Comparison of ENCODE assay signal across 16 cellular contexts in genomic region chr9:68983008-68983411, GRCh38. TPM values are rescaled to one million over a fixed set of nuclear protein-coding genes. Genes with fewer than 3 reads are reported as not detected.
DNase-seq lines count a peak whose midpoint lies in the region; ATAC-seq and TF ChIP-seq lines count a peak whose summit lies in the region.
"Had no signal": no experiment of that assay in that cellular context is flagged by ENCODE, and none has a peak within 500 bp of the region (broad histone marks: within the 10 kb centered on the region; RNA-seq: fewer than 3 reads in every experiment).

No MANE protein-coding gene starts in this region.

- ATAC-seq in GM23338 (no peak), left colon (no peak)
- no peak for ATAC-seq in stimulated activated memory B cell treated with anti-CD40 and anti-IgM and Interleukin-4, amounts not matched to agents 10 μg/mL and 1 μg/mL and 100 μg/mL, for 72 hours
- ATAC-seq: natural killer cell treated with Interleukin-12 subunit alpha and Interleukin-12 subunit beta and Interleukin-15 and Interleukin-18, amount 100 ng/mL, for 72 hours; T-cell had no signal

- no peak overlapping the region for H3K4me2 ChIP-seq in GM23338

- CTCF ChIA-PET in MCF 10A (lab: Yijun Ruan, JAX) = interaction anchor here (0.6 to 0.8 kb wide), 2 partner anchors 17 to 396 kb away, joined by 3 read pairs; no protein-coding TSS in a partner anchor

- H3K9me3 Mint-ChIP-seq in activated T-cell treated with anti-CD3 and anti-CD28 coated beads, Interleukin-2, amount 50 U/mL, for 24 hours = no peaks in the 10 kb centered on the region
- H3K9me3 Mint-ChIP-seq in GM23338 (no peaks in the 10 kb centered on the region), MCF 10A (ENCODE audit: unreplicated experiment) (no peaks in the 10 kb centered on the region)
- H3K9me3 Mint-ChIP-seq in stimulated activated memory B cell treated with anti-CD40 and anti-IgM and Interleukin-4, amounts not matched to agents 10 μg/mL and 1 μg/mL and 100 μg/mL, for 72 hours = peaks cover 3% of the 10 kb centered on the region
- H3K9me3 Mint-ChIP-seq: natural killer cell treated with Interleukin-12 subunit alpha and Interleukin-12 subunit beta and Interleukin-15 and Interleukin-18, amount 100 ng/mL, for 72 hours; T-cell had no signal

- BruUV-seq in MCF 10A (replicated peaks; lab: Mats Ljungman, UMichigan) = no TSS peak

- no peaks in the 10 kb centered on the region for H3K27me3 Mint-ChIP-seq in activated T-cell treated with anti-CD3 and anti-CD28 coated beads, Interleukin-2, amount 50 U/mL, for 24 hours
- H3K27me3 Mint-ChIP-seq in GM23338 (ENCODE audit: insufficient read depth, low read depth, poor library complexity) (peaks cover 2% of the 10 kb centered on the region), MCF 10A (ENCODE audit: insufficient read depth, unreplicated experiment) (peaks cover 11% of the 10 kb centered on the region)
- H3K27me3 Mint-ChIP-seq in stimulated activated memory B cell treated with anti-CD40 and anti-IgM and Interleukin-4, amounts not matched to agents 10 μg/mL and 1 μg/mL and 100 μg/mL, for 72 hours = no peaks in the 10 kb centered on the region
- H3K27me3 Mint-ChIP-seq: natural killer cell treated with Interleukin-12 subunit alpha and Interleukin-12 subunit beta and Interleukin-15 and Interleukin-18, amount 100 ng/mL, for 72 hours; T-cell had no signal

- H3K27ac Mint-ChIP-seq in activated T-cell treated with anti-CD3 and anti-CD28 coated beads, Interleukin-2, amount 50 U/mL, for 24 hours = peak overlapping the region; percentile 24
- H3K27ac Mint-ChIP-seq in GM23338 = 0 out of 2 replicates have a peak overlapping the region, but pooled peaks have one; percentile 15
- H3K27ac Mint-ChIP-seq in stimulated activated memory B cell treated with anti-CD40 and anti-IgM and Interleukin-4, amounts not matched to agents 10 μg/mL and 1 μg/mL and 100 μg/mL, for 72 hours = peak overlapping the region; percentile 76
- no peak overlapping the region for H3K27ac Mint-ChIP-seq in MCF 10A (ENCODE audit: low read depth, unreplicated experiment)
- H3K27ac Mint-ChIP-seq: natural killer cell treated with Interleukin-12 subunit alpha and Interleukin-12 subunit beta and Interleukin-15 and Interleukin-18, amount 100 ng/mL, for 72 hours had no signal

- H3K4me3 Mint-ChIP-seq in activated T-cell treated with anti-CD3 and anti-CD28 coated beads, Interleukin-2, amount 50 U/mL, for 24 hours = no peak overlapping the region
- H3K4me3 Mint-ChIP-seq in GM23338 = no peak overlapping the region
- H3K4me3 Mint-ChIP-seq in stimulated activated memory B cell treated with anti-CD40 and anti-IgM and Interleukin-4, amounts not matched to agents 10 μg/mL and 1 μg/mL and 100 μg/mL, for 72 hours = no peak overlapping the region
- H3K4me3 Mint-ChIP-seq in MCF 10A (ENCODE audit: unreplicated experiment) = no peak overlapping the region
- H3K4me3 Mint-ChIP-seq: natural killer cell treated with Interleukin-12 subunit alpha and Interleukin-12 subunit beta and Interleukin-15 and Interleukin-18, amount 100 ng/mL, for 72 hours; T-cell had no signal

- H3K36me3 Mint-ChIP-seq in activated T-cell treated with anti-CD3 and anti-CD28 coated beads, Interleukin-2, amount 50 U/mL, for 24 hours (ENCODE audit: low read depth) = no peaks in the 10 kb centered on the region
- peaks cover 3% of the 10 kb centered on the region; the same call in 2 of the 3 replicates for H3K36me3 Mint-ChIP-seq in GM23338 (ENCODE audit: low read depth)
- peaks cover 39% of the 10 kb centered on the region for H3K36me3 Mint-ChIP-seq in stimulated activated memory B cell treated with anti-CD40 and anti-IgM and Interleukin-4, amounts not matched to agents 10 μg/mL and 1 μg/mL and 100 μg/mL, for 72 hours
- no peaks in the 10 kb centered on the region for H3K36me3 Mint-ChIP-seq in MCF 10A (ENCODE audit: insufficient read depth, unreplicated experiment)
- H3K36me3 Mint-ChIP-seq: natural killer cell treated with Interleukin-12 subunit alpha and Interleukin-12 subunit beta and Interleukin-15 and Interleukin-18, amount 100 ng/mL, for 72 hours; T-cell had no signal

- POLR2A ChIA-PET in MCF 10A (lab: Yijun Ruan, JAX) = no interaction called here

- H3F3A ChIP-seq in GM23338 (replicated peaks; ENCODE audit: low read depth) = no peaks in the 10 kb centered on the region; the same call in 1 of the 2 replicates

- no peaks in the 10 kb centered on the region for H3K27me3 ChIP-seq in GM23338 (ENCODE audit: insufficient read depth)

- H4K20me1 ChIP-seq in GM23338 (replicated peaks; ENCODE audit: insufficient read depth) = no peaks in the 10 kb centered on the region

- no peaks in the 10 kb centered on the region for H3K9me2 ChIP-seq in GM23338 (ENCODE audit: insufficient read depth)

- peaks cover 21% of the 10 kb centered on the region for H3K4me1 ChIP-seq in GM23338 (ENCODE audit: insufficient read depth)

- TF ChIP-seq CTCF in GM23338 (conservative IDR thresholded peaks at IDR 0.05; ENCODE audit: low read depth in 2 of 2) (no peak), MCF 10A (IDR thresholded peaks at IDR 0.05; ENCODE audit: unreplicated experiment) (no peak)

- no peaks in the 10 kb centered on the region for H3K36me3 ChIP-seq in GM23338 (ENCODE audit: insufficient read depth)

- no peak for DNase-seq in activated T-cell treated with anti-CD3 and anti-CD28 coated beads, Interleukin-2, amount 50 U/mL, for 24 hours
- DNase-seq in activated T-cell treated with anti-CD3 and anti-CD28 coated beads for 4 hours (no peak), GM23338 (ENCODE audit: low spot score) (no peak), OCI-M2 (lab: John Stamatoyannopoulos, UW; ENCODE audit: unreplicated experiment) (peak; percentile 61), left colon (no peak), MCF 10A (ENCODE audit: unreplicated experiment) (no peak), SHP77 (lab: John Stamatoyannopoulos, UW) (no peak)
- DNase-seq: EL, foreskin melanocyte, NCI-H187 treated with DMSO at 0.1 percent for 48 hours, T-cell, trophoblast cell had no signal

- no peak overlapping the region for H3K27ac ChIP-seq in GM23338 (ENCODE audit: low read depth)

- H2AFZ ChIP-seq in GM23338 = no peak overlapping the region

- intact Hi-C loops in left colon (cut with DNase I, micrococcal nuclease) (no loop called here), MCF 10A (cut with micrococcal nuclease) (no loop called here)

- no peaks in the 10 kb centered on the region for H3K79me2 ChIP-seq in GM23338 (replicated peaks; ENCODE audit: insufficient read depth)

- H3K4me1 Mint-ChIP-seq in activated T-cell treated with anti-CD3 and anti-CD28 coated beads, Interleukin-2, amount 50 U/mL, for 24 hours (ENCODE audit: low read depth) = peaks cover 49% of the 10 kb centered on the region
- H3K4me1 Mint-ChIP-seq in GM23338 (peaks cover 34% of the 10 kb centered on the region), MCF 10A (ENCODE audit: insufficient read depth, unreplicated experiment) (no peaks in the 10 kb centered on the region)
- H3K4me1 Mint-ChIP-seq in stimulated activated memory B cell treated with anti-CD40 and anti-IgM and Interleukin-4, amounts not matched to agents 10 μg/mL and 1 μg/mL and 100 μg/mL, for 72 hours = peaks cover 41% of the 10 kb centered on the region

- H3K4me3 ChIP-seq in GM23338 = no peak overlapping the region

TF ChIP-seq in GM23338, 12 proteins besides CTCF, POLR2A, EP300 and RAD21 (continues in another document):
- TF ChIP-seq JUNB (IDR thresholded peaks at IDR 0.05; ENCODE audit: unreplicated experiment) = no peak
- TF ChIP-seq STAT1 (IDR thresholded peaks at IDR 0.05; ENCODE audit: unreplicated experiment) = no peak
- TF ChIP-seq CREB1 (CRISPR knock-in tag; IDR thresholded peaks at IDR 0.05; ENCODE audit: low read depth) = no peak
- TF ChIP-seq ETS1 (IDR thresholded peaks at IDR 0.05) = no peak
- TF ChIP-seq NANOG (IDR thresholded peaks at IDR 0.05; ENCODE audit: borderline replicate concordance) = no peak
- TF ChIP-seq ZNF331 (CRISPR knock-in tag; IDR thresholded peaks at IDR 0.05; ENCODE audit: low read depth) = no peak
- TF ChIP-seq EZH2 (IDR thresholded peaks at IDR 0.05; ENCODE audit: low read depth, unreplicated experiment) = no peak

RNA-seq across cellular contexts. Expression of gene PRKACG, which starts 30.9 kb away (rescaled TPM):
- not detected in 2 replicates for total RNA-seq in GM23338 (2014; rRNA removed; shearing (Covaris generic))
- not detected in 2 replicates for polyA plus RNA-seq in GM23338 (2016; fragmentation: Nextera tagmentation; extraction: Ambion mirVana)
- not detected for total RNA-seq in left colon
- total RNA-seq in MCF 10A (2022) = not detected in 2 replicates
- total RNA-seq: natural killer cell treated with Interleukin-12 subunit alpha and Interleukin-12 subunit beta and Interleukin-15 and Interleukin-18, amount 100 ng/mL, for 72 hours; T-cell had no signal
- polyA plus RNA-seq: AG04450, keratinocyte had no signal

RNA-seq across cellular contexts. Expression of gene FXN, which starts 52.5 kb away (rescaled TPM):
- total RNA-seq in GM23338 (2014; rRNA removed; shearing (Covaris generic)) = 17.8 and 26.1 TPM in 2 replicates
- polyA plus RNA-seq in GM23338 (2016; fragmentation: Nextera tagmentation; extraction: Ambion mirVana) = 55.0 and 66.4 TPM in 2 replicates
- 10 to 100 TPM in 1 of 2 donors, 1 to 10 TPM in 1; 7.9 to 11.2 TPM for total RNA-seq in left colon
- total RNA-seq in MCF 10A (2022) = 18.4 and 31.6 TPM in 2 replicates
